ENCODE assay signal across 1 cellular context in the genomic region with DNA sequence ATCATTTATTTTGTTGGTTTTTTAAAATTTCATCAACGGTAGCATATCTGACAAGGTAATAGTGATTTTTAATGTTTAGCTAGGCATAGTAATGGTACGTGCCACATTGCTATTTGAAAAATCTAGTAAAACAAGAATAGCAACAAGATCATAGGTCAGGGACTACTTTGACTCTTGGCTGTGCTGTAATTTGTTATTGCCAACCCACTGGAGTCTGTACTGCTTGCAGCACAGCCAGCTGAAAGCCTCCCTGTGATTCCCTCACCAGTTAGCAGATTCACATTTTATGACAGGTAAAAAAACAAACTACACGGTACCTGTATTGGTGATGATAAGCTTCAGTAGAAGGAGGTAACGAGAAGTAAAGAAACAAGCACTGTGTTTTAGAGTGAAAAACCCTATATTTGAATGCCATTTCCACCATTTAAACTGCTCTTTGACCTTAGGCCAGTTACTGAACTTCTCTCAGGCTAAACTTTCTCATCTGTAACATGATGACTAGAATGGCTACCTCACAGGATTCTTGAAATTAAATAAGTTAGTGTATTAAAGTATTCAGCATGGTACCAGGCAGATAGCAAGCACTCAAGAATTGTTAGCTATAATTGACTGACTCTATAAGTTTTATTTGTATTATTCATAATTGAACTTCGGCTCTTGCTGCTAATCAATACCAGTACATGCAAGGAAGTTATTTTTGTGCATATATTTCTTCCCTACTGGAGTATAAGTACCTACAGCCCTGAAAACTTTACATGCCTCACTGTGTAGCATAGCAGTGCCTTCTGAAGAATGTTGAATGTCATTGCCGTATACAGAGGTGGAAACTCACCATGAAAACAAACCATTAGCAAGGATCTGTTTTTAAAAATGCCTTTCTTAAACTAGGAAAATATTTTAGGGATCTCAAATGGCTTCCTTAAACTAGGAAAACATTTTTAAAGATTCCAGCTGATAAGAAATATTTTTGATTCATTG.
TF ChIP-seq lines count a peak whose summit lies in the region.

No MANE protein-coding gene starts in this region.

TF ChIP-seq in H1, 55 proteins besides CTCF, POLR2A, EP300 and RAD21:
- TF ChIP-seq GTF2F1 (IDR thresholded peaks at IDR 0.05; ENCODE audit: borderline replicate concordance, low read depth, low read length) (no peak), SP2 (IDR thresholded peaks at IDR 0.05; ENCODE audit: low read length) (no peak), HDAC2 (IDR thresholded peaks at IDR 0.05; ENCODE audit: borderline replicate concordance in 1 of 2, low read depth in 2 of 2, low read length in 2 of 2) (no peak), TCF12 (IDR thresholded peaks at IDR 0.05; ENCODE audit: low read depth, low read length) (no peak), CBX5 (IDR thresholded peaks at IDR 0.05; ENCODE audit: low read depth, low read length) (no peak), TAF7 (optimal IDR thresholded peaks at IDR 0.05; ENCODE audit: borderline replicate concordance, low read depth, low read length) (no peak), JUN (IDR thresholded peaks at IDR 0.05; ENCODE audit: low read depth, low read length) (no peak), CTBP2 (IDR thresholded peaks at IDR 0.05; ENCODE audit: borderline replicate concordance, insufficient read depth, insufficient read length, low read length) (no peak), KDM4A (IDR thresholded peaks at IDR 0.05; ENCODE audit: low read depth, low read length, severe bottlenecking) (no peak), YY1 (IDR thresholded peaks at IDR 0.05; ENCODE audit: low read depth, low read length) (no peak), HDAC6 (IDR thresholded peaks at IDR 0.05; ENCODE audit: low read depth, low read length) (no peak), CEBPB (IDR thresholded peaks at IDR 0.05; ENCODE audit: low read depth, low read length) (no peak)
- TF ChIP-seq, protein P1, sequence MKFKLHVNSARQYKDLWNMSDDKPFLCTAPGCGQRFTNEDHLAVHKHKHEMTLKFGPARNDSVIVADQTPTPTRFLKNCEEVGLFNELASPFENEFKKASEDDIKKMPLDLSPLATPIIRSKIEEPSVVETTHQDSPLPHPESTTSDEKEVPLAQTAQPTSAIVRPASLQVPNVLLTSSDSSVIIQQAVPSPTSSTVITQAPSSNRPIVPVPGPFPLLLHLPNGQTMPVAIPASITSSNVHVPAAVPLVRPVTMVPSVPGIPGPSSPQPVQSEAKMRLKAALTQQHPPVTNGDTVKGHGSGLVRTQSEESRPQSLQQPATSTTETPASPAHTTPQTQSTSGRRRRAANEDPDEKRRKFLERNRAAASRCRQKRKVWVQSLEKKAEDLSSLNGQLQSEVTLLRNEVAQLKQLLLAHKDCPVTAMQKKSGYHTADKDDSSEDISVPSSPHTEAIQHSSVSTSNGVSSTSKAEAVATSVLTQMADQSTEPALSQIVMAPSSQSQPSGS (IDR thresholded peaks at IDR 0.05; ENCODE audit: low read length): no peak
- TF ChIP-seq, protein P2, sequence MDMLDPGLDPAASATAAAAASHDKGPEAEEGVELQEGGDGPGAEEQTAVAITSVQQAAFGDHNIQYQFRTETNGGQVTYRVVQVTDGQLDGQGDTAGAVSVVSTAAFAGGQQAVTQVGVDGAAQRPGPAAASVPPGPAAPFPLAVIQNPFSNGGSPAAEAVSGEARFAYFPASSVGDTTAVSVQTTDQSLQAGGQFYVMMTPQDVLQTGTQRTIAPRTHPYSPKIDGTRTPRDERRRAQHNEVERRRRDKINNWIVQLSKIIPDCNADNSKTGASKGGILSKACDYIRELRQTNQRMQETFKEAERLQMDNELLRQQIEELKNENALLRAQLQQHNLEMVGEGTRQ (IDR thresholded peaks at IDR 0.05; ENCODE audit: low read length): no peak
